ENCODE assay signal across 14 cellular contexts in the genomic region with DNA sequence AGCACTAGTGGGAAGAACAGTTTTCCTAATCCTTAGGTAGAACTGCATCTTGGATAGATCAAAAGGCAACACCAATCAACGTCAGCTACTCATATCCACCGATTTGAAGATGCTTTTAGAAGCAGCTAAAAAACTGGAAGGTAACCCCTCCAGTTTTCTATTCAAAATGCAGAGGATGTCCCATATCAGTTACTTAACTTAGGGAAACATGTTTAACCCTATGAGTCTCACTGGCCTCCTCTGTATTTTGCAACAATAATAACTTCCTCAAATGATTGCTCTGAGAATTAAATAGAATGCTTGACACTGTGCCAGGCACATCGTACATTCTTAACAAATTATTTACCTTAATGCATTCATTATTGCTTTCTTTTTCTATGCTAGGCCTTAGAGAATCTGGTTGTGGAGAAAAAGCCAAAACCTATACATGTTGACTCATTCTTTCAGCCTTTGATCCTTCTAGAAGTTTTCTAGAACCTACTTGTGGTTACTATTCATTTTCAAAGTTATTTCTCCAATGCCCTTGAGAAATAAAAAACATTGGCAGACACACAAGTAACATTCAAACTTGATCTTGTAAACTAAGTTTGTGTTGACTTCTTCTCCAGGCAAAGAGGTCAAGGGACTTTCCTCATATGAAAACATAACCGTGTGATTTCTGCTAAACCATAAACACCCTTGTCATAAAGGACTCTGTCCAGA. TPM values are rescaled to one million over a fixed set of nuclear protein-coding genes. Genes with fewer than 3 reads are reported as not detected.
DNase-seq lines count a peak whose midpoint lies in the region; ATAC-seq and TF ChIP-seq lines count a peak whose summit lies in the region.
"Had no signal": no experiment of that assay in that cellular context is flagged by ENCODE, and none has a peak within 500 bp of the region (broad histone marks: within the 10 kb centered on the region; RNA-seq: fewer than 3 reads in every experiment).

No MANE protein-coding gene starts in this region.

- peaks cover 51% of the 10 kb centered on the region for H3K36me3 ChIP-seq in OCI-LY3 (replicated peaks; ENCODE audit: low read depth, low read length)
- H3K36me3 ChIP-seq in aorta (ENCODE audit: control insufficient read depth in 1 of 2, insufficient read depth in 2 of 2, low read length in 1 of 2): no peaks in the 10 kb centered on the region
- H3K36me3 ChIP-seq in right lobe of liver: no peaks in the 10 kb centered on the region
- H3K36me3 ChIP-seq: brain microvascular endothelial cell, upper lobe of right lung had no signal

- 70 to 82% methylated on average over 4 of the region's 4 CpGs for WGBS in aorta, 2 donors
- 35% methylated on average over 4 of the region's 4 CpGs for WGBS in right lobe of liver (ENCODE audit: insufficient coverage, low coverage, low lambda C conversion rate, missing lambda C conversion rate)

- peak overlapping the region; percentile 92; the same call in 1 of the 2 replicates for H3K9ac ChIP-seq in OCI-LY3 (ENCODE audit: low read length)

- no peaks in the 10 kb centered on the region for H3K9me3 ChIP-seq in OCI-LY3 (ENCODE audit: insufficient read depth, low read length)
- H3K9me3 ChIP-seq in aorta (ENCODE audit: control insufficient read depth, low read length): no peaks in the 10 kb centered on the region
- H3K9me3 ChIP-seq in right lobe of liver: no peaks in the 10 kb centered on the region
- H3K9me3 ChIP-seq: upper lobe of right lung had no signal

- no peak for DNase-seq in activated T-cell treated with anti-CD3 and anti-CD28 coated beads, Interleukin-2, amount 50 U/mL, for 24 hours
- DNase-seq in activated T-cell treated with anti-CD3 and anti-CD28 coated beads, Interleukin-2, amount 50 U/mL, for 48 hours: no peak
- DNase-seq in stimulated activated effector memory CD8-positive, alpha-beta T cell treated with anti-CD3 and anti-CD28 coated beads, Interleukin-12 subunit alpha, Interleukin-12 subunit beta, amount 100 ng/mL, for 72 hours (ENCODE audit: low spot score in 2 of 2): no peak
- DNase-seq in aorta: no peak
- DNase-seq in NCI-H1105 treated with DMSO at 0.1 percent for 48 hours (lab: John Stamatoyannopoulos, UW): no peak
- no peak for DNase-seq in right lobe of liver
- DNase-seq: ACHN, brain microvascular endothelial cell, DMS79 treated with DMSO at 0.1 percent for 48 hours, NCI-H2081 treated with DMSO at 0.1 percent for 48 hours, upper lobe of right lung had no signal

- H3K4me2 ChIP-seq in OCI-LY3 (ENCODE audit: low read length): peak overlapping the region; percentile 94

- H3K9me3 Mint-ChIP-seq in activated T-cell treated with anti-CD3 and anti-CD28 coated beads, Interleukin-2, amount 50 U/mL, for 24 hours: no peaks in the 10 kb centered on the region
- H3K9me3 Mint-ChIP-seq in stimulated activated effector memory CD8-positive, alpha-beta T cell treated with anti-CD3 and anti-CD28 coated beads, Interleukin-12 subunit alpha, Interleukin-12 subunit beta, amount 100 ng/mL, for 72 hours: no peaks in the 10 kb centered on the region

- H3K27ac ChIP-seq in OCI-LY3 (ENCODE audit: low read length): peak overlapping the region; percentile 21; the same call in 1 of the 2 replicates
- peak overlapping the region; percentile 47 for H3K27ac ChIP-seq in cingulate gyrus (ENCODE audit: low read depth, low read length)
- no peak overlapping the region for H3K27ac ChIP-seq in aorta (ENCODE audit: low read depth in 1 of 2, low read length in 2 of 2)
- H3K27ac ChIP-seq in right lobe of liver: no peak overlapping the region
- H3K27ac ChIP-seq: brain microvascular endothelial cell, epithelial cell of prostate, upper lobe of right lung had no signal

- intact Hi-C loops in aorta (cut with DNase I) (no loop called here), right lobe of liver (cut with DNase I) (no loop called here)

- peak overlapping the region; percentile 96 for H3K4me3 ChIP-seq in OCI-LY3 (ENCODE audit: low read length)
- H3K4me3 ChIP-seq in aorta (ENCODE audit: low read length in 2 of 2): no peak overlapping the region
- no peak overlapping the region for H3K4me3 ChIP-seq in right lobe of liver
- H3K4me3 ChIP-seq: upper lobe of right lung had no signal

- H3K36me3 Mint-ChIP-seq in activated T-cell treated with anti-CD3 and anti-CD28 coated beads, Interleukin-2, amount 50 U/mL, for 24 hours (ENCODE audit: low read depth): peaks cover 59% of the 10 kb centered on the region
- H3K36me3 Mint-ChIP-seq in stimulated activated effector memory CD8-positive, alpha-beta T cell treated with anti-CD3 and anti-CD28 coated beads, Interleukin-12 subunit alpha, Interleukin-12 subunit beta, amount 100 ng/mL, for 72 hours: peaks cover 31% of the 10 kb centered on the region

- peak overlapping the region; percentile 93 for H3K4me3 Mint-ChIP-seq in activated T-cell treated with anti-CD3 and anti-CD28 coated beads, Interleukin-2, amount 50 U/mL, for 24 hours
- peak overlapping the region; percentile 89 for H3K4me3 Mint-ChIP-seq in stimulated activated effector memory CD8-positive, alpha-beta T cell treated with anti-CD3 and anti-CD28 coated beads, Interleukin-12 subunit alpha, Interleukin-12 subunit beta, amount 100 ng/mL, for 72 hours

- H3K4me1 Mint-ChIP-seq in activated T-cell treated with anti-CD3 and anti-CD28 coated beads, Interleukin-2, amount 50 U/mL, for 24 hours (ENCODE audit: low read depth): peaks cover 84% of the 10 kb centered on the region
- peaks cover 74% of the 10 kb centered on the region for H3K4me1 Mint-ChIP-seq in stimulated activated effector memory CD8-positive, alpha-beta T cell treated with anti-CD3 and anti-CD28 coated beads, Interleukin-12 subunit alpha, Interleukin-12 subunit beta, amount 100 ng/mL, for 72 hours

- H3K27me3 Mint-ChIP-seq in activated T-cell treated with anti-CD3 and anti-CD28 coated beads, Interleukin-2, amount 50 U/mL, for 24 hours: no peaks in the 10 kb centered on the region

- H3K27ac Mint-ChIP-seq in activated T-cell treated with anti-CD3 and anti-CD28 coated beads, Interleukin-2, amount 50 U/mL, for 24 hours: peak overlapping the region; percentile 98
- peak overlapping the region; percentile 61 for H3K27ac Mint-ChIP-seq in stimulated activated effector memory CD8-positive, alpha-beta T cell treated with anti-CD3 and anti-CD28 coated beads, Interleukin-12 subunit alpha, Interleukin-12 subunit beta, amount 100 ng/mL, for 72 hours

- H3K4me1 ChIP-seq in OCI-LY3 (ENCODE audit: low read length): peaks cover 51% of the 10 kb centered on the region
- no peaks in the 10 kb centered on the region for H3K4me1 ChIP-seq in aorta (ENCODE audit: control insufficient read depth in 1 of 2, insufficient read depth in 2 of 2, low read length in 2 of 2)
- no peaks in the 10 kb centered on the region for H3K4me1 ChIP-seq in right lobe of liver

- TF ChIP-seq CTCF in OCI-LY3 (IDR thresholded peaks at IDR 0.05; ENCODE audit: low read depth, low read length) (no peak), right lobe of liver (IDR thresholded peaks at IDR 0.05) (no peak)

- no peak overlapping the region for H2AFZ ChIP-seq in OCI-LY3 (ENCODE audit: low read depth, low read length)

- H3K27me3 ChIP-seq in OCI-LY3 (ENCODE audit: low read depth, low read length) (no peaks in the 10 kb centered on the region), aorta (ENCODE audit: control insufficient read depth in 1 of 2, insufficient read depth in 2 of 2, low read length in 1 of 2) (no peaks in the 10 kb centered on the region), right lobe of liver (no peaks in the 10 kb centered on the region)
- H3K27me3 ChIP-seq: brain microvascular endothelial cell had no signal

- no peak for ATAC-seq in stimulated activated effector memory CD8-positive, alpha-beta T cell treated with anti-CD3 and anti-CD28 coated beads, Interleukin-12 subunit alpha, Interleukin-12 subunit beta, amount 100 ng/mL, for 72 hours
- ATAC-seq in aorta (ENCODE audit: low FRiP score): no peak
- ATAC-seq in right lobe of liver: no peak
- ATAC-seq: upper lobe of right lung had no signal

- TF ChIP-seq POLR2A in right lobe of liver (IDR thresholded peaks at IDR 0.05): no peak

- peaks cover 90% of the 10 kb centered on the region for H3K79me2 ChIP-seq in OCI-LY3 (ENCODE audit: low read length)

- H4K20me1 ChIP-seq in OCI-LY3 (ENCODE audit: insufficient read depth, low read length): peaks cover 3% of the 10 kb centered on the region; the same call in 1 of the 2 replicates

RNA-seq across cellular contexts. Expression of a gene that starts 4.7 kb away (rescaled TPM):
- total RNA-seq in aorta (10 to 100 TPM; 53.2 to 81.8 TPM), right lobe of liver (10 to 100 TPM in 1 of 6 experiments, 1 to 10 TPM in 5; 5.1 to 10.2 (median 7.1) TPM)
- 10 to 100 TPM in 1 of 2 donors, 1 to 10 TPM in 1; 7.6 to 32.1 TPM for polyA plus RNA-seq in aorta

Comparison
In these comparisons a context has a peak if more than half of its experiments do, and no peak if none do; other contexts are left out.
1. H3K27ac ChIP-seq: peak in OCI-LY3 (single experiment) and cingulate gyrus (single experiment); none in aorta (0 of 2) and right lobe of liver (0 of 3).
2. RNA of a gene that starts 4.7 kb away (total RNA-seq): 53.2 to 81.8 TPM in aorta; 5.1 to 10.2 TPM in right lobe of liver; every median in the first group is over 4 times any median in the second.